In genomic region chr14:104704252-104704651, GRCh38 we compare ENCODE assay signal across 23 cellular contexts. TPM values are rescaled to one million over a fixed set of nuclear protein-coding genes. Genes with fewer than 3 reads are reported as not detected.
DNase-seq lines count a peak whose midpoint lies in the region; ATAC-seq and TF ChIP-seq lines count a peak whose summit lies in the region.
"Had no signal": no experiment of that assay in that cellular context is flagged by ENCODE, and none has a peak within 500 bp of the region (broad histone marks: within the 10 kb centered on the region; RNA-seq: fewer than 3 reads in every experiment).

No MANE protein-coding gene starts in this region.

- H3K9me3 ChIP-seq in mammary epithelial cell (replicated peaks; ENCODE audit: insufficient read depth, low read length), result no peaks in the 10 kb centered on the region
- H3K9me3 ChIP-seq: BE2C; BLaER1 treated with 17β-estradiol and CSF1 and Interleukin-3, amounts not matched to agents 10 nM and 100 nM had no signal

- DNase-seq in mammary epithelial cell, result no peak
- DNase-seq in MCF 10A (ENCODE audit: unreplicated experiment), result no peak
- no peak for DNase-seq in RWPE1 (ENCODE audit: low spot score)
- DNase-seq in endothelial cell (ENCODE audit: low spot score), result no peak
- DNase-seq in activated naive CD4-positive, alpha-beta T cell treated with Interleukin-2 at 50 U/mL for 16 hours, result no peak
- no peak for DNase-seq in activated naive CD4-positive, alpha-beta T cell treated with anti-CD3 and anti-CD28 coated beads, Interleukin-2, amount 50 U/mL, for 72 hours (ENCODE audit: low spot score in 2 of 2)
- DNase-seq in dorsolateral prefrontal cortex, result no peak
- DNase-seq: ACHN; AML-193; BE2C; Calu3; CD4-positive, alpha-beta T cell; CD8-positive, alpha-beta memory T cell; DMS53; DMS79 treated with DMSO at 0.1 percent for 48 hours; GF-D8; GM23248; H7; HCEC 1CT had no signal

- H3K27ac ChIP-seq in mammary epithelial cell (ENCODE audit: insufficient read depth, low read depth, low read length) (no peak overlapping the region), RWPE1 (peak overlapping the region; percentile 21), temporal lobe (ENCODE audit: low read depth, low read length) (peak overlapping the region; percentile 83), dorsolateral prefrontal cortex (peak overlapping the region in 23 of 59 donors; percentile 43 to 99 (median 96))
- H3K27ac ChIP-seq: 22Rv1; BLaER1 treated with 17β-estradiol and CSF1 and Interleukin-3, amounts not matched to agents 10 nM and 100 nM; GM23248 had no signal

- H3K9ac ChIP-seq in mammary epithelial cell (ENCODE audit: insufficient read depth, low read length), result no peak overlapping the region
- H3K9ac ChIP-seq: BLaER1 treated with 17β-estradiol and CSF1 and Interleukin-3, amounts not matched to agents 10 nM and 100 nM; GM23248 had no signal

- H3K4me3 ChIP-seq in mammary epithelial cell (replicated peaks in 1 of 3; ENCODE audit: insufficient read depth in 1 of 3, low read depth in 2 of 3, low read length in 3 of 3), result no peak overlapping the region
- no peak overlapping the region for H3K4me3 ChIP-seq in dorsolateral prefrontal cortex
- H3K4me3 ChIP-seq: BLaER1 treated with 17β-estradiol and CSF1 and Interleukin-3, amounts not matched to agents 10 nM and 100 nM; GM23248 had no signal

- H3K27ac Mint-ChIP-seq in MCF 10A (ENCODE audit: low read depth, unreplicated experiment), result no peak overlapping the region
- no peak overlapping the region for H3K27ac Mint-ChIP-seq in endothelial cell (ENCODE audit: unreplicated experiment)
- H3K27ac Mint-ChIP-seq in activated naive CD4-positive, alpha-beta T cell treated with anti-CD3 and anti-CD28 coated beads, Interleukin-2, amount 50 U/mL, for 72 hours, result no peak overlapping the region
- H3K27ac Mint-ChIP-seq: CD14-positive monocyte; CD4-positive, alpha-beta T cell; CD8-positive, alpha-beta memory T cell had no signal

- H3K27me3 ChIP-seq in mammary epithelial cell (ENCODE audit: insufficient read depth, low read length) (no peaks in the 10 kb centered on the region), dorsolateral prefrontal cortex (no peaks in the 10 kb centered on the region)
- H3K27me3 ChIP-seq: BE2C; BLaER1 treated with 17β-estradiol and CSF1 and Interleukin-3, amounts not matched to agents 10 nM and 100 nM had no signal

- CTCF ChIA-PET in mammary epithelial cell (lab: Charles Lee; ENCODE audit: low non-redundant PET), result no interaction called here
- CTCF ChIA-PET in MCF 10A (lab: Yijun Ruan, JAX), result no interaction called here
- CTCF ChIA-PET in RWPE1 (lab: Yijun Ruan, JAX), result interaction anchor here (0.6 to 1.1 kb wide), 2 partner anchors 22 to 402 kb away, joined by 3 read pairs; no protein-coding TSS in a partner anchor

- H3K79me2 ChIP-seq in mammary epithelial cell (ENCODE audit: insufficient read depth, low read length), result peaks cover 42% of the 10 kb centered on the region

- no peak for ATAC-seq in activated naive CD4-positive, alpha-beta T cell treated with anti-CD3 and anti-CD28 coated beads, Interleukin-2, amount 50 U/mL, for 72 hours

- H3K27me3 Mint-ChIP-seq in MCF 10A (ENCODE audit: insufficient read depth, unreplicated experiment), result no peaks in the 10 kb centered on the region
- peaks cover 9% of the 10 kb centered on the region for H3K27me3 Mint-ChIP-seq in endothelial cell (ENCODE audit: unreplicated experiment)
- H3K27me3 Mint-ChIP-seq: CD4-positive, alpha-beta T cell; CD8-positive, alpha-beta memory T cell had no signal

- H4K20me1 ChIP-seq in mammary epithelial cell (ENCODE audit: insufficient read depth, low read length), result peaks cover 7% of the 10 kb centered on the region

- in situ Hi-C loops in mammary epithelial cell (cut with MboI; ENCODE audit: low sequenced_read_pairs in 2 of 2), result no loop called here

- 99% methylated on average over 22 of the region's 22 CpGs for WGBS in mammary epithelial cell (ENCODE audit: low coverage, missing lambda C conversion rate)

- dilution Hi-C loops in mammary epithelial cell (cut with HindIII; ENCODE audit: low sequenced_read_pairs), result no loop called here

- H3K4me1 Mint-ChIP-seq in MCF 10A (ENCODE audit: insufficient read depth, unreplicated experiment) (peaks cover 6% of the 10 kb centered on the region), endothelial cell (ENCODE audit: unreplicated experiment) (peaks cover 4% of the 10 kb centered on the region)

- H2AFZ ChIP-seq in mammary epithelial cell (ENCODE audit: low read depth, low read length), result no peak overlapping the region
- H2AFZ ChIP-seq: GM23248 had no signal

- H3K4me3 Mint-ChIP-seq in MCF 10A (ENCODE audit: unreplicated experiment) (no peak overlapping the region), endothelial cell (ENCODE audit: unreplicated experiment) (peak overlapping the region; percentile 51)
- H3K4me3 Mint-ChIP-seq: CD14-positive monocyte; CD4-positive, alpha-beta T cell; CD8-positive, alpha-beta memory T cell had no signal

- BruUV-seq in mammary epithelial cell (replicated peaks; lab: Mats Ljungman, UMichigan) (TSS peak; percentile 10), MCF 10A (replicated peaks; lab: Mats Ljungman, UMichigan) (no TSS peak)

- H3K36me3 Mint-ChIP-seq in MCF 10A (ENCODE audit: insufficient read depth, unreplicated experiment), result peaks cover 44% of the 10 kb centered on the region
- peaks cover 14% of the 10 kb centered on the region for H3K36me3 Mint-ChIP-seq in endothelial cell (ENCODE audit: low read depth, unreplicated experiment)
- H3K36me3 Mint-ChIP-seq in activated naive CD4-positive, alpha-beta T cell treated with anti-CD3 and anti-CD28 coated beads, Interleukin-2, amount 50 U/mL, for 72 hours, result no peaks in the 10 kb centered on the region

- POLR2A ChIA-PET in MCF 10A (lab: Yijun Ruan, JAX), result no interaction called here
- POLR2A ChIA-PET in RWPE1 (lab: Yijun Ruan, JAX; ENCODE audit: low non-redundant PET), result no interaction called here

- intact Hi-C loops in mammary epithelial cell (cut with micrococcal nuclease) (no loop called here), MCF 10A (cut with micrococcal nuclease) (no loop called here), dorsolateral prefrontal cortex (cut with DNase I) (no loop called here)

- peaks cover 10% of the 10 kb centered on the region for H3K36me3 ChIP-seq in mammary epithelial cell (ENCODE audit: insufficient read depth, low read length)

- no peaks in the 10 kb centered on the region for H3K4me1 ChIP-seq in mammary epithelial cell (ENCODE audit: insufficient read depth, low read length)

- TF ChIP-seq CTCF in mammary epithelial cell (conservative IDR thresholded peaks at IDR 0.05 in 1 of 2, IDR thresholded peaks at IDR 0.05 in 1 of 2; ENCODE audit: extremely low read depth in 1 of 2, insufficient read depth in 1 of 2, low read depth in 1 of 2, low read length in 2 of 2), result no peak
- no peak for TF ChIP-seq CTCF in MCF 10A (IDR thresholded peaks at IDR 0.05; ENCODE audit: unreplicated experiment)
- no peak for TF ChIP-seq CTCF in RWPE1 (conservative IDR thresholded peaks at IDR 0.05; ENCODE audit: low read depth)
- TF ChIP-seq CTCF in endothelial cell (IDR thresholded peaks at IDR 0.05; ENCODE audit: unreplicated experiment), result no peak
- TF ChIP-seq CTCF in dorsolateral prefrontal cortex (IDR thresholded peaks at IDR 0.05 in 54 of 56, conservative IDR thresholded peaks at IDR 0.05 in 2 of 56; ENCODE audit: low read depth in 1 of 56, partially characterized antibody in 56 of 56), result no peak

- H3K4me2 ChIP-seq in mammary epithelial cell (ENCODE audit: insufficient read depth, low read depth, low read length), result no peak overlapping the region
- H3K4me2 ChIP-seq: BLaER1 treated with 17β-estradiol and CSF1 and Interleukin-3, amounts not matched to agents 10 nM and 100 nM had no signal

- no peaks in the 10 kb centered on the region for H3K9me3 Mint-ChIP-seq in MCF 10A (ENCODE audit: unreplicated experiment)
- no peaks in the 10 kb centered on the region for H3K9me3 Mint-ChIP-seq in endothelial cell (ENCODE audit: unreplicated experiment)
- no peaks in the 10 kb centered on the region for H3K9me3 Mint-ChIP-seq in activated naive CD4-positive, alpha-beta T cell treated with anti-CD3 and anti-CD28 coated beads, Interleukin-2, amount 50 U/mL, for 72 hours
- H3K9me3 Mint-ChIP-seq: CD4-positive, alpha-beta T cell; CD8-positive, alpha-beta memory T cell had no signal

RNA-seq across cellular contexts. Expression of gene INF2, which starts 14.8 kb away (rescaled TPM):
- 100 to 1,000 TPM in 1 of 2 donors, 10 to 100 TPM in 1; 65.7 to 125 TPM for total RNA-seq in mammary epithelial cell
- 64.5 TPM for polyA plus RNA-seq in mammary epithelial cell
- 52.1 TPM for polyA minus RNA-seq in mammary epithelial cell
- total RNA-seq in MCF 10A (2022), result 91.6 and 102 TPM in 2 replicates
- 97.2 TPM for total RNA-seq in endothelial cell (ENCODE audit: unreplicated experiment)
- total RNA-seq in temporal lobe, result 15.0 TPM
- 10 to 100 TPM; 48.6 to 82.7 TPM for total RNA-seq in activated naive CD4-positive, alpha-beta T cell treated with anti-CD3 and anti-CD28 coated beads, Interleukin-2, amount 50 U/mL, for 72 hours
- 100 to 1,000 TPM in 97 of 120 experiments, 10 to 100 TPM in 23; 69.5 to 290 (median 127) TPM for total RNA-seq in dorsolateral prefrontal cortex

RNA-seq across cellular contexts. Expression of gene ADSS1, which starts 19.8 kb away (rescaled TPM):
- 1 to 10 TPM; 1.5 to 3.8 TPM for total RNA-seq in mammary epithelial cell
- polyA plus RNA-seq in mammary epithelial cell, result 0.56 TPM
- not detected for polyA minus RNA-seq in mammary epithelial cell
- total RNA-seq in MCF 10A (2022), result 2.9 and 5.2 TPM in 2 replicates
- total RNA-seq in endothelial cell (ENCODE audit: unreplicated experiment), result 6.1 TPM
- 2.0 TPM for total RNA-seq in temporal lobe
- total RNA-seq in activated naive CD4-positive, alpha-beta T cell treated with anti-CD3 and anti-CD28 coated beads, Interleukin-2, amount 50 U/mL, for 72 hours, result 1 to 10 TPM; 2.7 to 7.3 TPM
- total RNA-seq in dorsolateral prefrontal cortex, result 10 to 100 TPM in 62 of 120 experiments, 1 to 10 TPM in 58; 4.2 to 28.9 (median 10.3) TPM

RNA-seq across cellular contexts. Expression of gene SIVA1, which starts 48.7 kb away (rescaled TPM):
- total RNA-seq in mammary epithelial cell, result 10 to 100 TPM; 43.3 to 56.1 TPM
- 98.6 TPM for polyA plus RNA-seq in mammary epithelial cell
- polyA minus RNA-seq in mammary epithelial cell, result 12.2 TPM
- total RNA-seq in MCF 10A (2022), result 63.3 and 72.7 TPM in 2 replicates
- total RNA-seq in endothelial cell (ENCODE audit: unreplicated experiment), result 84.3 TPM
- 15.0 TPM for total RNA-seq in temporal lobe
- 10 to 100 TPM; 86.1 to 87.1 TPM for total RNA-seq in activated naive CD4-positive, alpha-beta T cell treated with anti-CD3 and anti-CD28 coated beads, Interleukin-2, amount 50 U/mL, for 72 hours
- 10 to 100 TPM; 23.3 to 52.5 (median 36.1) TPM for total RNA-seq in dorsolateral prefrontal cortex
